ENCODE assay signal across 8 cellular contexts in genomic region chr15:80058851-80059785, GRCh38. TPM values are rescaled to one million over a fixed set of nuclear protein-coding genes. Genes with fewer than 3 reads are reported as not detected.
DNase-seq lines count a peak whose midpoint lies in the region; ATAC-seq and TF ChIP-seq lines count a peak whose summit lies in the region.

TSS of gene ZFAND6 (plus strand) at chr15:80059676. CDS start at chr15:80120345, 60,669 bp downstream.

- CTCF ChIA-PET in activated naive CD4-positive, alpha-beta T cell treated with anti-CD3 and anti-CD28 coated beads for 36 hours (lab: Charles Lee): interaction anchor here (0.7 to 2.0 kb wide), 4 partner anchors 32 to 100 kb away, joined by 3 to 9 read pairs (median 4); no protein-coding TSS in a partner anchor

- no peaks in the 10 kb centered on the region for H3K36me3 Mint-ChIP-seq in activated naive CD4-positive, alpha-beta T cell treated with anti-CD3 and anti-CD28 coated beads for 36 hours (ENCODE audit: low read depth)

- peak; percentile 63 to 84 for TF ChIP-seq POLR2A in gastroesophageal sphincter (IDR thresholded peaks at IDR 0.05)

- peak within 1 kb of the TSS; percentile 56 for H3K4me3 ChIP-seq in HFF-Myc (replicated peaks; ENCODE audit: low read depth, low read length)
- H3K4me3 ChIP-seq in gastroesophageal sphincter: peak within 1 kb of the TSS; percentile 52 to 85

- no peaks in the 10 kb centered on the region for H3K9me3 ChIP-seq in gastroesophageal sphincter

- H3K4me3 Mint-ChIP-seq in activated naive CD4-positive, alpha-beta T cell treated with anti-CD3 and anti-CD28 coated beads for 36 hours: peak within 1 kb of the TSS; percentile 87

- H3K27ac ChIP-seq in gastroesophageal sphincter: peak within 1 kb of the TSS; percentile 70 to 99 (median 96)

- intact Hi-C loops in activated naive CD4-positive, alpha-beta T cell treated with anti-CD3 and anti-CD28 coated beads for 36 hours (cut with micrococcal nuclease): loop anchor here (1.0 to 2.0 kb wide), 6 partner anchors 13 to 162 kb away; partner anchors contain the start of genes FAH and MTHFS

- peaks cover 27% of the 10 kb centered on the region for H3K4me1 Mint-ChIP-seq in activated naive CD4-positive, alpha-beta T cell treated with anti-CD3 and anti-CD28 coated beads for 36 hours (ENCODE audit: low read depth)

- peaks cover 3 to 33% (median 9%) of the 10 kb centered on the region in 3 donors for H3K4me1 ChIP-seq in gastroesophageal sphincter

- peak within 1 kb of the TSS; percentile 89 for H3K27ac Mint-ChIP-seq in activated naive CD4-positive, alpha-beta T cell treated with anti-CD3 and anti-CD28 coated beads for 36 hours

- H3K27me3 Mint-ChIP-seq in activated naive CD4-positive, alpha-beta T cell treated with anti-CD3 and anti-CD28 coated beads for 36 hours (ENCODE audit: low read depth): no peaks in the 10 kb centered on the region

- WGBS in gastroesophageal sphincter (ENCODE audit: low coverage in 1 of 2), 2 donors: 1% methylated on average over 12 of the region's 74 CpGs; no CpG with 5 or more reads in 1 of the 2 donors

- TF ChIP-seq CTCF in HFF-Myc (IDR thresholded peaks at IDR 0.05; ENCODE audit: low read depth, low read length, missing control alignments) (no peak), gastroesophageal sphincter (IDR thresholded peaks at IDR 0.05) (peak in 1 of 4 experiments; percentile 10)

- H3K9me3 Mint-ChIP-seq in activated naive CD4-positive, alpha-beta T cell treated with anti-CD3 and anti-CD28 coated beads for 36 hours: no peaks in the 10 kb centered on the region

- DNase-seq in GM04504 (ENCODE audit: low read depth) (peak; percentile 92), HFF-Myc (ENCODE audit: extremely low read depth, low read depth) (peak; percentile 76), NAMALWA (ENCODE audit: low spot score) (peak; percentile 97), SK-N-DZ (ENCODE audit: low spot score) (peak; percentile 94), non-pigmented ciliary epithelial cell (ENCODE audit: low read depth) (peak; percentile 52), superior temporal gyrus (ENCODE audit: extremely low spot score) (peak; percentile 97)
- DNase-seq in activated naive CD4-positive, alpha-beta T cell treated with anti-CD3 and anti-CD28 coated beads for 36 hours: peak; percentile 96

- ATAC-seq in gastroesophageal sphincter: peak; percentile 97

- no peaks in the 10 kb centered on the region for H3K36me3 ChIP-seq in gastroesophageal sphincter

- H3K27me3 ChIP-seq in gastroesophageal sphincter: no peaks in the 10 kb centered on the region

- no peak for TF ChIP-seq EP300 in gastroesophageal sphincter (IDR thresholded peaks at IDR 0.05)

RNA-seq across cellular contexts. Expression of gene ZFAND6, which starts in this region (rescaled TPM):
- 136 and 172 TPM in 2 replicates for polyA plus RNA-seq in SK-N-DZ (2014; cell fraction: cytosol; rRNA removed)
- 80.6 and 97.8 TPM in 2 replicates for polyA plus RNA-seq in SK-N-DZ (2014; cell fraction: nucleus; rRNA removed)
- total RNA-seq in activated naive CD4-positive, alpha-beta T cell treated with anti-CD3 and anti-CD28 coated beads for 36 hours: 10 to 100 TPM; 28.9 to 29.6 TPM
- 100 to 1,000 TPM in 3 of 4 donors, 10 to 100 TPM in 1; 95.6 to 137 (median 131) TPM for total RNA-seq in gastroesophageal sphincter

Comparison
In these comparisons a context has a peak if more than half of its experiments do, and no peak if none do; other contexts are left out.
1. Peak in every context shown above with its lines: DNase-seq, ATAC-seq, H3K4me3 ChIP-seq and H3K27ac ChIP-seq.